8 cellular contexts compared by ENCODE assay signal in genomic region chr12:48004039-48004940, GRCh38. TPM values are rescaled to one million over a fixed set of nuclear protein-coding genes. Genes with fewer than 3 reads are reported as not detected.
A peak's percentile ranks its signal among the peaks of the same experiment; 100 is the strongest.
DNase-seq lines count a peak whose midpoint lies in the region; ATAC-seq lines count a peak whose summit lies in the region.

Gene COL2A1, minus strand, starts transcription at chr12:48004476. Its CDS starts 155 bp downstream, at chr12:48004321.

- H3K27me3 ChIP-seq in iPS DF 6.9 (ENCODE audit: control insufficient read depth, insufficient read depth, low read length) = peaks cover 80% of the 10 kb centered on the region

- no peak within 1 kb of the TSS for H3K27ac ChIP-seq in iPS DF 6.9 (ENCODE audit: low read length)

- H3K27ac Mint-ChIP-seq in activated T-helper 1 cell treated with anti-CD3 and anti-CD28 coated beads, Interleukin-12 subunit alpha, Interleukin-12 subunit beta, Interleukin-2, Interleukin-4 antibody, amounts not matched to agents 30 ng/mL and 10 ng/mL and 1 ng/mL, durations not matched to agents 14 hours and 24 hours and 36 hours = peak within 1 kb of the TSS; percentile 35

- no CpG with 5 or more reads among the region's 82 CpGs for WGBS in iPS DF 6.9 (ENCODE audit: insufficient coverage, insufficient read length)

- H3K4me1 ChIP-seq in iPS DF 6.9 (ENCODE audit: control insufficient read depth, insufficient read depth, low read length) = peaks cover 7% of the 10 kb centered on the region

- H3K4me3 Mint-ChIP-seq in activated T-helper 1 cell treated with anti-CD3 and anti-CD28 coated beads, Interleukin-12 subunit alpha, Interleukin-12 subunit beta, Interleukin-2, Interleukin-4 antibody, amounts not matched to agents 30 ng/mL and 10 ng/mL and 1 ng/mL, durations not matched to agents 14 hours and 24 hours and 36 hours = peak within 1 kb of the TSS; percentile 41

- peak within 1 kb of the TSS; percentile 35; the same call in 1 of the 2 replicates for H3K4me3 ChIP-seq in iPS DF 6.9 (ENCODE audit: low read length)

- H3K36me3 Mint-ChIP-seq in activated T-helper 1 cell treated with anti-CD3 and anti-CD28 coated beads, Interleukin-12 subunit alpha, Interleukin-12 subunit beta, Interleukin-2, Interleukin-4 antibody, amounts not matched to agents 30 ng/mL and 10 ng/mL and 1 ng/mL, durations not matched to agents 14 hours and 24 hours and 36 hours (ENCODE audit: low read depth) = no peaks in the 10 kb centered on the region

- no peaks in the 10 kb centered on the region for H3K9me3 ChIP-seq in iPS DF 6.9 (ENCODE audit: control insufficient read depth, insufficient read depth, low read length)

- H3K36me3 ChIP-seq in iPS DF 6.9 (ENCODE audit: control insufficient read depth, insufficient read depth, low read length) = no peaks in the 10 kb centered on the region

- no peaks in the 10 kb centered on the region for H3K9me3 Mint-ChIP-seq in activated T-helper 1 cell treated with anti-CD3 and anti-CD28 coated beads, Interleukin-12 subunit alpha, Interleukin-12 subunit beta, Interleukin-2, Interleukin-4 antibody, amounts not matched to agents 30 ng/mL and 10 ng/mL and 1 ng/mL, durations not matched to agents 14 hours and 24 hours and 36 hours

- ATAC-seq in GM19328 (IDR thresholded peaks at IDR 0.05; ENCODE audit: unreplicated experiment) (no peak), HG03342 (IDR thresholded peaks at IDR 0.05; ENCODE audit: unreplicated experiment) (no peak)

- DNase-seq in AML-193 (lab: John Stamatoyannopoulos, UW) (peak; percentile 4 to 7), HuH-7.5 (ENCODE audit: low spot score) (peak; percentile 62), iPS DF 6.9 (ENCODE audit: low read depth, low spot score) (no peak), NCI-H226 (no peak)
- DNase-seq in activated T-helper 1 cell treated with anti-CD3 and anti-CD28 coated beads, Interleukin-12 subunit alpha, Interleukin-12 subunit beta, Interleukin-2, Interleukin-4 antibody, amounts not matched to agents 30 ng/mL and 10 ng/mL and 1 ng/mL, durations not matched to agents 14 hours and 24 hours and 36 hours (ENCODE audit: low spot score) = no peak
- DNase-seq in stimulated activated CD8-positive, alpha-beta memory T cell treated with anti-CD3 and anti-CD28 coated beads, Interleukin-4, amount 100 ng/mL, for 48 hours = peak; percentile 40

- peaks cover 88% of the 10 kb centered on the region for H3K27me3 Mint-ChIP-seq in activated T-helper 1 cell treated with anti-CD3 and anti-CD28 coated beads, Interleukin-12 subunit alpha, Interleukin-12 subunit beta, Interleukin-2, Interleukin-4 antibody, amounts not matched to agents 30 ng/mL and 10 ng/mL and 1 ng/mL, durations not matched to agents 14 hours and 24 hours and 36 hours (ENCODE audit: insufficient read depth)

- peaks cover 32% of the 10 kb centered on the region for H3K4me1 Mint-ChIP-seq in activated T-helper 1 cell treated with anti-CD3 and anti-CD28 coated beads, Interleukin-12 subunit alpha, Interleukin-12 subunit beta, Interleukin-2, Interleukin-4 antibody, amounts not matched to agents 30 ng/mL and 10 ng/mL and 1 ng/mL, durations not matched to agents 14 hours and 24 hours and 36 hours (ENCODE audit: low read depth)

- intact Hi-C loops in activated T-helper 1 cell treated with anti-CD3 and anti-CD28 coated beads, Interleukin-12 subunit alpha, Interleukin-12 subunit beta, Interleukin-2, Interleukin-4 antibody, amounts not matched to agents 30 ng/mL and 10 ng/mL and 1 ng/mL, durations not matched to agents 14 hours and 24 hours and 36 hours (cut with micrococcal nuclease) = loop anchor here (5.0 kb wide), 3 partner anchors 163 to 973 kb away; partner anchors contain the start of genes CCDC184 and WNT1

RNA-seq across cellular contexts. Expression of gene COL2A1, which starts in this region (rescaled TPM):
- 0.08 TPM in 1 of 2 replicates, not detected in the other for total RNA-seq in activated T-helper 1 cell treated with anti-CD3 and anti-CD28 coated beads, Interleukin-12 subunit alpha, Interleukin-12 subunit beta, Interleukin-2, Interleukin-4 antibody, amounts not matched to agents 30 ng/mL and 10 ng/mL and 1 ng/mL, durations not matched to agents 14 hours and 24 hours and 36 hours

Comparison
In these comparisons a context has a peak if more than half of its experiments do, and no peak if none do; other contexts are left out.
1. DNase-seq: peak in AML-193 (2 of 2), HuH-7.5 (single experiment) and stimulated activated CD8-positive, alpha-beta memory T cell treated with anti-CD3 and anti-CD28 coated beads, Interleukin-4, amount 100 ng/mL, for 48 hours (single experiment); none in activated T-helper 1 cell treated with anti-CD3 and anti-CD28 coated beads, Interleukin-12 subunit alpha, Interleukin-12 subunit beta, Interleukin-2, Interleukin-4 antibody, amounts not matched to agents 30 ng/mL and 10 ng/mL and 1 ng/mL, durations not matched to agents 14 hours and 24 hours and 36 hours (single experiment), iPS DF 6.9 (single experiment) and NCI-H226 (single experiment).